In the genomic region with DNA sequence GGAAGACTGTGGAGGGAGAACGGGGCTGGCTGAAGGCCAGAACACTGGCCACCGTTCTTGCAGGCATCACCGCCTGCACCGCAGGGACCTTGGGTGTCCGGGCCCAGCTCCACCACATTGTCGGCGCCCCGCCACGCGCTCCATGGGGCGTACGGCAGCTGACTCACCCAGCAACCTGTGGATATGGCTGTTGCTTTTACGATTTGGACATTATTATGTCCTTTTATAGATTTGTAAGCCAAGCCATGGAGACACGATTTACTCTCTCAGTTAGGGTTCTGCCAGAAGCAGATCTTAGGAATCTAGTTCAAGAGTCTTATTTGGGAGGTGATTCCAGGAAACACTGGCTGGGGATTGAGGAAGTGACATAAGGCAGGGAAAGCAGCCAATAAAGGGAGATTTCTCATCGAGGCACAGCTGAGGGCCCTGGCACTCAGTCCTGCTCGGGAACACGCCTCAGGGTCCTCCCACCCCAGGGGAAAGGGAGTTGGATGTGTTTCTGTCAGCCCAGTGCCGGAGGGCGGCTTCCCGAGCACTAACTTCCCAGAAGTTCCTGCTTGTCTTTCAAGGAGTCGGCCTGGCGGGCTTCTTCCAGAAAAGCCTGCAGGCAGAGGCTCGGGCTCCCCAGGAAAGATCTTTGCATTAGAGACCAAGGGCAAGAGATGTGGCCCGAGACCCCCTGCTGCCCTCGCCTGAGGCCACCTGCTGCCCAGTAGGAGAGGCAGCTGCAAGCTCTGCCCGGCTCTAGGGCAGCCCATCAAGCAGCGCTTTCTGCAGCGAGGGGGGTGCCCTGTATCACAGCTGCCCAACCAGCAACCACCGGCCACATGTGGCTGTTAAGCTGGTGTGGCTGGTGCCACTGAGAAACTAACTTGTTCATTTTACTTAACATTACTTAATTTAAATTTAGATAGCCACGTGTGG, we compare ENCODE assay signal across 1 cellular context.
TF ChIP-seq lines count a peak whose summit lies in the region.

No MANE protein-coding gene starts in this region.

TF ChIP-seq in SK-N-SH, 30 proteins besides CTCF, POLR2A, EP300 and RAD21:
- TF ChIP-seq FOXM1 (IDR thresholded peaks at IDR 0.05; ENCODE audit: low read depth) (no peak), TEAD4 (IDR thresholded peaks at IDR 0.05; ENCODE audit: borderline replicate concordance, insufficient read depth) (no peak)
- TF ChIP-seq, protein P1, sequence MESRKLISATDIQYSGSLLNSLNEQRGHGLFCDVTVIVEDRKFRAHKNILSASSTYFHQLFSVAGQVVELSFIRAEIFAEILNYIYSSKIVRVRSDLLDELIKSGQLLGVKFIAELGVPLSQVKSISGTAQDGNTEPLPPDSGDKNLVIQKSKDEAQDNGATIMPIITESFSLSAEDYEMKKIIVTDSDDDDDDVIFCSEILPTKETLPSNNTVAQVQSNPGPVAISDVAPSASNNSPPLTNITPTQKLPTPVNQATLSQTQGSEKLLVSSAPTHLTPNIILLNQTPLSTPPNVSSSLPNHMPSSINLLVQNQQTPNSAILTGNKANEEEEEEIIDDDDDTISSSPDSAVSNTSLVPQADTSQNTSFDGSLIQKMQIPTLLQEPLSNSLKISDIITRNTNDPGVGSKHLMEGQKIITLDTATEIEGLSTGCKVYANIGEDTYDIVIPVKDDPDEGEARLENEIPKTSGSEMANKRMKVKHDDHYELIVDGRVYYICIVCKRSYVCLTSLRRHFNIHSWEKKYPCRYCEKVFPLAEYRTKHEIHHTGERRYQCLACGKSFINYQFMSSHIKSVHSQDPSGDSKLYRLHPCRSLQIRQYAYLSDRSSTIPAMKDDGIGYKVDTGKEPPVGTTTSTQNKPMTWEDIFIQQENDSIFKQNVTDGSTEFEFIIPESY (IDR thresholded peaks at IDR 0.05; ENCODE audit: borderline replicate concordance, low read depth): no peak
